9 cellular contexts compared by ENCODE assay signal in genomic region chr5:95283022-95283615, GRCh38. TPM values are rescaled to one million over a fixed set of nuclear protein-coding genes. Genes with fewer than 3 reads are reported as not detected.
DNase-seq lines count a peak whose midpoint lies in the region; ATAC-seq and TF ChIP-seq lines count a peak whose summit lies in the region.
"Had no signal": no experiment of that assay in that cellular context is flagged by ENCODE, and none has a peak within 500 bp of the region (broad histone marks: within the 10 kb centered on the region; RNA-seq: fewer than 3 reads in every experiment).

No MANE protein-coding gene starts in this region.

- H3K9ac ChIP-seq in colonic mucosa (ENCODE audit: low read depth in 2 of 2, low read length in 2 of 2) (no peak overlapping the region), neural progenitor cell (no peak overlapping the region)

- H3K4me3 ChIP-seq in colonic mucosa, result peak overlapping the region; percentile 63
- H3K4me3 ChIP-seq in neural progenitor cell, result peak overlapping the region; percentile 63

- ATAC-seq in HG03025 (IDR thresholded peaks at IDR 0.05; ENCODE audit: low FRiP score, unreplicated experiment), result no peak

- H3K4me2 ChIP-seq in neural progenitor cell, result peak overlapping the region; percentile 99

- no peaks in the 10 kb centered on the region for H3K9me3 ChIP-seq in colonic mucosa
- H3K9me3 ChIP-seq in neural progenitor cell (ENCODE audit: low read depth), result no peaks in the 10 kb centered on the region

- H3K4me3 Mint-ChIP-seq in Calu3 (ENCODE audit: low read depth, unreplicated experiment), result peak overlapping the region; percentile 80
- H3K4me3 Mint-ChIP-seq in IgD-negative memory B cell, result peak overlapping the region; percentile 37 to 90 (median 76)
- peak overlapping the region; percentile 85 for H3K4me3 Mint-ChIP-seq in neural progenitor cell

- intact Hi-C loops in Calu3 (cut with micrococcal nuclease; ENCODE audit: unreplicated experiment) (loop anchor here (10.0 kb wide), 1 partner anchor 192 kb away; no protein-coding TSS in a partner anchor), colonic mucosa (cut with DNase I) (no loop called here)

- H3K36me3 Mint-ChIP-seq in Calu3 (ENCODE audit: insufficient read depth, unreplicated experiment) (peaks cover 14% of the 10 kb centered on the region), IgD-negative memory B cell (no peaks in the 10 kb centered on the region), neural progenitor cell (no peaks in the 10 kb centered on the region)

- BruUV-seq in Calu3 (replicated peaks; lab: Mats Ljungman, UMichigan), result no TSS peak

- H3F3A ChIP-seq in neural progenitor cell (ENCODE audit: low read depth), result peaks cover 20% of the 10 kb centered on the region

- H3K27me3 ChIP-seq in colonic mucosa (peaks cover 41% of the 10 kb centered on the region), neural progenitor cell (peaks cover 59% of the 10 kb centered on the region)

- CTCF ChIA-PET in Calu3 (lab: Charles Lee), result interaction anchor here (0.7 to 1.1 kb wide), 2 partner anchors 14 to 21 kb away, joined by 3 read pairs; no protein-coding TSS in a partner anchor

- no peak for TF ChIP-seq CTCF in Calu3 (IDR thresholded peaks at IDR 0.05; ENCODE audit: unreplicated experiment)
- TF ChIP-seq CTCF in colonic mucosa (IDR thresholded peaks at IDR 0.05), result no peak
- no peak for TF ChIP-seq CTCF in neural progenitor cell (IDR thresholded peaks at IDR 0.05)

- no peaks in the 10 kb centered on the region for H3K36me3 ChIP-seq in colonic mucosa
- H3K36me3 ChIP-seq in neural progenitor cell, result no peaks in the 10 kb centered on the region

- H3K4me1 Mint-ChIP-seq in Calu3 (ENCODE audit: low read depth, unreplicated experiment) (peaks cover 8% of the 10 kb centered on the region), IgD-negative memory B cell (peaks cover 3 to 8% (median 5%) of the 10 kb centered on the region in 3 donors), neural progenitor cell (peaks cover 11% of the 10 kb centered on the region)

- no peak for DNase-seq in Calu3
- DNase-seq in colonic mucosa, result no peak
- DNase-seq in neural progenitor cell (ENCODE audit: low spot score), result peak; percentile 23
- DNase-seq in Ammon's horn (ENCODE audit: low spot score), result no peak
- DNase-seq in hepatic stellate cell (ENCODE audit: low spot score), result no peak
- no peak for DNase-seq in T1000 (lab: John Stamatoyannopoulos, UW)
- DNase-seq: NCI-H187 treated with DMSO at 0.1 percent for 48 hours had no signal

- H3K27me3 Mint-ChIP-seq in Calu3 (ENCODE audit: unreplicated experiment) (peaks cover 73% of the 10 kb centered on the region), IgD-negative memory B cell (peaks cover 32% of the 10 kb centered on the region), neural progenitor cell (ENCODE audit: insufficient read depth, low read depth) (peaks cover 35% of the 10 kb centered on the region)

- H3K27ac ChIP-seq in colonic mucosa (no peak overlapping the region), neural progenitor cell (no peak overlapping the region)

- H3K4me1 ChIP-seq in colonic mucosa (peaks cover 11% of the 10 kb centered on the region), neural progenitor cell (peaks cover 11% of the 10 kb centered on the region)

- peak overlapping the region; percentile 99 for H2AFZ ChIP-seq in neural progenitor cell (replicated peaks)

- H3K27ac Mint-ChIP-seq in Calu3 (ENCODE audit: unreplicated experiment) (no peak overlapping the region), IgD-negative memory B cell (no peak overlapping the region), neural progenitor cell (no peak overlapping the region)

- H3K79me2 ChIP-seq in neural progenitor cell (ENCODE audit: low read depth), result no peaks in the 10 kb centered on the region

- H3K9me3 Mint-ChIP-seq in Calu3 (ENCODE audit: low read depth, unreplicated experiment), result no peaks in the 10 kb centered on the region
- H3K9me3 Mint-ChIP-seq in IgD-negative memory B cell, result peaks cover 0 to 2% (median 0%) of the 10 kb centered on the region in 3 donors
- no peaks in the 10 kb centered on the region for H3K9me3 Mint-ChIP-seq in neural progenitor cell

- no peaks in the 10 kb centered on the region for H4K20me1 ChIP-seq in neural progenitor cell (ENCODE audit: low read depth)

RNA-seq across cellular contexts. Expression of gene MCTP1, which starts 1.8 kb away (rescaled TPM):
- 22.3 and 28.4 TPM in 2 replicates for total RNA-seq in Calu3 (2022)
- 2.6 TPM for polyA plus RNA-seq in IgD-negative memory B cell
- 10 to 100 TPM in 1 of 2 donors, 1 to 10 TPM in 1; 2.8 to 10.3 TPM for total RNA-seq in colonic mucosa
- total RNA-seq in neural progenitor cell (ENCODE audit: low replicate concordance), result 2.9 and 3.7 TPM in 2 replicates
